9 cellular contexts compared by ENCODE assay signal in the genomic region with DNA sequence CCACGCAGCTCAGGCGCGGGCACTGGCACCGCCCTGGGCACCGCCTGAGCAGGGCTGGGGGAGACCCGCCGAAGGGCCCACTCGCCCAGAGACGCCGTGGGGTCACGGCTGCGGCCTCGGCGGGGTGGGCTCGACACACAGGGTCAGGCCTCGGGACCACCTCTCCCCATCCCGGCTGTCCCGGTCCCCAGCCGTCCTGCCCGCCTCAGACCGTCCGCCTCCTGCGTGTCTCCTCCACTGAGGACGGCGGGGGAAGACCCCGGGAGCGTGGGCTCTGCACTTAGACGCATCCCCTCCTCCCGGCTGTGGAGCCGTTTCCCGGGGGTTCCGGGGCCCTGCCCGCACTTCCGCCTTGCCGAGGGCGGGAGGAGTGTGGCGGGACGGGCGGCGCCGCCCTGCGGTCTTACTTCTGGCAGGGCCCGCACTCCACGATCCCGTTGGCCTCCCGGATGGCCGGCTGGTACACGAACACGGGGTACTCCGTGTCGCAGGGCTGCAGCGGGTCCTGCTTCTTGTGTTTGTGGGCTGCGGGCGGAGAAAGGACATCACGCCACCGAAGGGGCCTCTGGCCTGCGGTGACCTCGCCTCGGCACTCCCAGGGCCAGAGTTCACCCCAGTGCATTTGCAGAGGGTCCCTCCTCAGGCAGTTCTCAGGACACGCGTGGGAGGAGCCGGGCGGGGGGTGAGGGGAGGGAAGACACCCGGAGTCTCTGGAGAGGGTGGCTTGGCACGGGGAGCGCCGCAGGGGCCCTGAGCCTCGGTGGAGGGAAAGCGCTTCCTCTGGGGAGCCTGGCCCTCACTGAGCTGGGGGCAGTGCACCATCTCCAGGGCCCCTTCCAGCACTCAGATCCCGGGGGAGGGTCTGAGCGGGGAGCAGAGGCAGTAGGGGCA. TPM values are rescaled to one million over a fixed set of nuclear protein-coding genes. Genes with fewer than 3 reads are reported as not detected.
A peak's percentile ranks its signal among the peaks of the same experiment; 100 is the strongest.
DNase-seq lines count a peak whose midpoint lies in the region; ATAC-seq and TF ChIP-seq lines count a peak whose summit lies in the region.
"Had no signal": no experiment of that assay in that cellular context is flagged by ENCODE, and none has a peak within 500 bp of the region (broad histone marks: within the 10 kb centered on the region; RNA-seq: fewer than 3 reads in every experiment).

No MANE protein-coding gene starts in this region.

- H3K27me3 ChIP-seq in esophagus muscularis mucosa: no peaks in the 10 kb centered on the region
- no peaks in the 10 kb centered on the region for H3K27me3 ChIP-seq in prostate gland (replicated peaks; ENCODE audit: insufficient read depth)

- intact Hi-C loops in esophagus muscularis mucosa (cut with DNase I) (loop anchor here (2.0 to 5.0 kb wide), 2 partner anchors 238 to 785 kb away; no protein-coding TSS in a partner anchor), prostate gland (cut with DNase I) (loop anchor here (2.0 to 5.0 kb wide), 4 partner anchors 238 to 785 kb away; partner anchors contain the start of gene CACNA1C)

- H3K27ac ChIP-seq in esophagus muscularis mucosa (replicated peaks in 1 of 4) (peak overlapping the region; percentile 77 to 87 (median 86)), prostate gland (peak overlapping the region; percentile 69 to 70)

- TF ChIP-seq EP300 in esophagus muscularis mucosa (IDR thresholded peaks at IDR 0.05): no peak

- H3K36me3 ChIP-seq in esophagus muscularis mucosa: no peaks in the 10 kb centered on the region
- no peaks in the 10 kb centered on the region for H3K36me3 ChIP-seq in prostate gland

- TF ChIP-seq CTCF in GM10266 (IDR thresholded peaks at IDR 0.05; ENCODE audit: control insufficient read depth, insufficient read depth, low read depth, missing control alignments) (peak; percentile 25), esophagus muscularis mucosa (IDR thresholded peaks at IDR 0.05) (peak in 1 of 3 experiments; percentile 21), prostate gland (IDR thresholded peaks at IDR 0.05) (peak in 1 of 4 experiments; percentile 6)

- H3K4me1 ChIP-seq in esophagus muscularis mucosa (peaks cover 34 to 49% (median 39%) of the 10 kb centered on the region in 4 donors), prostate gland (replicated peaks) (peaks cover 5% of the 10 kb centered on the region)

- H3K9me3 ChIP-seq in esophagus muscularis mucosa (no peaks in the 10 kb centered on the region), prostate gland (no peaks in the 10 kb centered on the region)

- TF ChIP-seq POLR2A in esophagus muscularis mucosa (IDR thresholded peaks at IDR 0.05; ENCODE audit: low read depth): no peak
- TF ChIP-seq POLR2A in prostate gland (IDR thresholded peaks at IDR 0.05): peak; percentile 28

- ATAC-seq in HG03432 (IDR thresholded peaks at IDR 0.05; ENCODE audit: unreplicated experiment) (peak; percentile 22), HG02610 (IDR thresholded peaks at IDR 0.05; ENCODE audit: unreplicated experiment) (no peak)

- WGBS in esophagus muscularis mucosa: 42% methylated on average over 21 of the region's 71 CpGs
- WGBS in prostate gland: 10% methylated on average over 48 of the region's 71 CpGs

- H3K4me3 ChIP-seq in esophagus muscularis mucosa (peak overlapping the region; percentile 56 to 73 (median 66)), prostate gland (peak overlapping the region; percentile 40 to 59)

- DNase-seq in GM10266 (ENCODE audit: extremely low spot score) (peak; percentile 65), esophagus muscularis mucosa (ENCODE audit: extremely low spot score) (no peak), prostate gland (ENCODE audit: low spot score) (no peak), KG1 (lab: John Stamatoyannopoulos, UW) (no peak), NCI-H1930 (lab: John Stamatoyannopoulos, UW) (no peak)
- peak; percentile 57 for DNase-seq in activated CD8-positive, alpha-beta memory T cell treated with anti-CD3 and anti-CD28 coated beads, Interleukin-2, amount 50 U/mL, for 4 hours

RNA-seq across cellular contexts. Expression of gene LRTM2, which starts 23.1 kb away (rescaled TPM):
- total RNA-seq in esophagus muscularis mucosa (under 1 TPM in 1 of 4 donors, not detected in 3; 0.17 TPM), prostate gland (not detected)
- total RNA-seq: NCI-H460 had no signal

Comparison
In these comparisons a context has a peak if more than half of its experiments do, and no peak if none do; other contexts are left out.
1. DNase-seq: peak in GM10266 (single experiment) and activated CD8-positive, alpha-beta memory T cell treated with anti-CD3 and anti-CD28 coated beads, Interleukin-2, amount 50 U/mL, for 4 hours (single experiment); none in esophagus muscularis mucosa (single experiment), prostate gland (single experiment), KG1 (single experiment) and NCI-H1930 (0 of 2).